In genomic region chr14:50396636-50397460, GRCh38 we compare ENCODE assay signal across 8 cellular contexts. TPM values are rescaled to one million over a fixed set of nuclear protein-coding genes. Genes with fewer than 3 reads are reported as not detected.
A peak's percentile ranks its signal among the peaks of the same experiment; 100 is the strongest.
DNase-seq lines count a peak whose midpoint lies in the region; ATAC-seq and TF ChIP-seq lines count a peak whose summit lies in the region.

Gene CDKL1, minus strand, starts transcription at chr14:50396881. Its CDS starts 1,013 bp downstream, at chr14:50395868.

- TF ChIP-seq CTCF in GM23338 (conservative IDR thresholded peaks at IDR 0.05; ENCODE audit: low read depth in 2 of 2) (no peak), MM.1S (IDR thresholded peaks at IDR 0.05; ENCODE audit: low read length) (no peak), WTC11 (IDR thresholded peaks at IDR 0.05) (no peak), smooth muscle cell (IDR thresholded peaks at IDR 0.05; ENCODE audit: borderline replicate concordance, insufficient read depth, poor library complexity, severe bottlenecking) (no peak)

- peaks cover 13% of the 10 kb centered on the region; the same call in 1 of the 2 replicates for H3F3A ChIP-seq in GM23338 (replicated peaks; ENCODE audit: low read depth)
- no peaks in the 10 kb centered on the region for H3F3A ChIP-seq in MM.1S (ENCODE audit: insufficient read depth, low read length)
- H3F3A ChIP-seq in smooth muscle cell (ENCODE audit: low read depth), result no peaks in the 10 kb centered on the region

- H3K27ac Mint-ChIP-seq in GM23338, result peak within 1 kb of the TSS; percentile 16
- no peak within 1 kb of the TSS for H3K27ac Mint-ChIP-seq in WTC11

- DNase-seq in GM04504 (ENCODE audit: low read depth) (peak; percentile 30), GM23338 (ENCODE audit: low spot score) (peak; percentile 83), MM.1S (no peak), WTC11 (ENCODE audit: low spot score) (peak; percentile 76), cerebellum (ENCODE audit: low spot score) (peak; percentile 45), iris pigment epithelial cell (ENCODE audit: low read depth) (peak; percentile 68), smooth muscle cell (lab: John Stamatoyannopoulos, UW; ENCODE audit: unreplicated experiment) (peak; percentile 30), cortex of kidney (lab: John Stamatoyannopoulos, UW) (no peak)

- H2AFZ ChIP-seq in GM23338 (peak within 1 kb of the TSS; percentile 88), MM.1S (ENCODE audit: low read length) (peak within 1 kb of the TSS; percentile 67), smooth muscle cell (ENCODE audit: low read depth) (peak within 1 kb of the TSS; percentile 79)

- H3K27ac ChIP-seq in GM23338 (ENCODE audit: low read depth) (no peak within 1 kb of the TSS), MM.1S (ENCODE audit: low read length) (no peak within 1 kb of the TSS), smooth muscle cell (ENCODE audit: low read depth) (peak within 1 kb of the TSS; percentile 61)

- peaks cover 36% of the 10 kb centered on the region for H3K27me3 ChIP-seq in GM23338 (ENCODE audit: insufficient read depth)
- H3K27me3 ChIP-seq in MM.1S (replicated peaks; ENCODE audit: insufficient read depth, low read length), result no peaks in the 10 kb centered on the region
- H3K27me3 ChIP-seq in smooth muscle cell (ENCODE audit: low read depth), result no peaks in the 10 kb centered on the region

- H3K27me3 Mint-ChIP-seq in GM23338 (ENCODE audit: insufficient read depth, low read depth, poor library complexity) (peaks cover 21% of the 10 kb centered on the region), WTC11 (ENCODE audit: low read depth) (peaks cover 32% of the 10 kb centered on the region)

- H3K4me1 ChIP-seq in GM23338 (ENCODE audit: insufficient read depth) (peaks cover 18% of the 10 kb centered on the region), MM.1S (ENCODE audit: low read length) (no peaks in the 10 kb centered on the region), smooth muscle cell (ENCODE audit: low read depth) (no peaks in the 10 kb centered on the region)

- H3K4me3 ChIP-seq in GM23338, result peak within 1 kb of the TSS; percentile 57
- peak within 1 kb of the TSS; percentile 65 for H3K4me3 ChIP-seq in MM.1S (ENCODE audit: low read length)
- peak within 1 kb of the TSS; percentile 80 for H3K4me3 ChIP-seq in smooth muscle cell

- H3K36me3 ChIP-seq in GM23338 (ENCODE audit: insufficient read depth), result no peaks in the 10 kb centered on the region
- H3K36me3 ChIP-seq in MM.1S (replicated peaks; ENCODE audit: insufficient read depth, low read length), result no peaks in the 10 kb centered on the region
- no peaks in the 10 kb centered on the region for H3K36me3 ChIP-seq in smooth muscle cell (ENCODE audit: low read depth)

- under 1% methylated on average over 41 of the region's 77 CpGs for WGBS in smooth muscle cell (ENCODE audit: low lambda C conversion rate)

- peak within 1 kb of the TSS; percentile 82 for H3K4me2 ChIP-seq in GM23338
- H3K4me2 ChIP-seq in MM.1S (ENCODE audit: low read depth, low read length), result peak within 1 kb of the TSS; percentile 77; the same call in 1 of the 2 replicates
- H3K4me2 ChIP-seq in smooth muscle cell, result peak within 1 kb of the TSS; percentile 99

- H3K36me3 Mint-ChIP-seq in GM23338 (ENCODE audit: low read depth), result peaks cover 2% of the 10 kb centered on the region; the same call in 1 of the 3 replicates
- H3K36me3 Mint-ChIP-seq in WTC11, result no peaks in the 10 kb centered on the region

- no peaks in the 10 kb centered on the region for H3K9me2 ChIP-seq in GM23338 (ENCODE audit: insufficient read depth)
- H3K9me2 ChIP-seq in MM.1S (replicated peaks; ENCODE audit: insufficient read depth, low read length), result no peaks in the 10 kb centered on the region

- POLR2A ChIA-PET in WTC11 (lab: Charles Lee), result interaction anchor here (0.5 to 0.6 kb wide), 2 partner anchors 12 to 23 kb away, joined by 3 to 10 read pairs; no protein-coding TSS in a partner anchor

- H4K20me1 ChIP-seq in GM23338 (replicated peaks; ENCODE audit: insufficient read depth), result no peaks in the 10 kb centered on the region
- no peaks in the 10 kb centered on the region for H4K20me1 ChIP-seq in MM.1S (ENCODE audit: insufficient read depth, low read length)
- H4K20me1 ChIP-seq in smooth muscle cell (ENCODE audit: low read depth), result no peaks in the 10 kb centered on the region

- CTCF ChIA-PET in WTC11 (lab: Charles Lee), result interaction anchor here (0.6 to 2.0 kb wide), 6 partner anchors 14 to 284 kb away, joined by 3 to 7 read pairs (median 4); partner anchors contain the start of gene MAP4K5

- no peaks in the 10 kb centered on the region for H3K9me3 Mint-ChIP-seq in GM23338
- H3K9me3 Mint-ChIP-seq in WTC11, result no peaks in the 10 kb centered on the region

- ATAC-seq in GM23338 (peak; percentile 81), WTC11 (peak; percentile 76)

- no peak within 1 kb of the TSS for H3K9ac ChIP-seq in MM.1S (ENCODE audit: low read length)
- peak within 1 kb of the TSS; percentile 68 for H3K9ac ChIP-seq in smooth muscle cell (ENCODE audit: low read depth)

- H3K4me1 Mint-ChIP-seq in GM23338, result peaks cover 19% of the 10 kb centered on the region
- peaks cover 26% of the 10 kb centered on the region for H3K4me1 Mint-ChIP-seq in WTC11

- peak within 1 kb of the TSS; percentile 85 for H3K4me3 Mint-ChIP-seq in GM23338
- H3K4me3 Mint-ChIP-seq in WTC11, result peak within 1 kb of the TSS; percentile 81

- H3K79me2 ChIP-seq in GM23338 (replicated peaks; ENCODE audit: insufficient read depth) (no peaks in the 10 kb centered on the region), MM.1S (ENCODE audit: low read length) (no peaks in the 10 kb centered on the region), smooth muscle cell (ENCODE audit: low read depth) (no peaks in the 10 kb centered on the region)

- H3K9me3 ChIP-seq in MM.1S (replicated peaks; ENCODE audit: insufficient read depth, low read length) (no peaks in the 10 kb centered on the region), smooth muscle cell (replicated peaks; ENCODE audit: low read depth) (no peaks in the 10 kb centered on the region)

TF ChIP-seq in GM23338, 12 proteins besides CTCF, POLR2A, EP300 and RAD21:
- peak; percentile 26; the same call in 1 of the 2 replicates for TF ChIP-seq POLR2AphosphoS5 (IDR thresholded peaks at IDR 0.05; ENCODE audit: low read depth)
- no peak for TF ChIP-seq REST (IDR thresholded peaks at IDR 0.05; ENCODE audit: unreplicated experiment)
- no peak for TF ChIP-seq CREB1 (CRISPR knock-in tag; IDR thresholded peaks at IDR 0.05; ENCODE audit: low read depth)
TF ChIP-seq in GM23338: peak in this region for 1.

TF ChIP-seq in WTC11, 78 proteins besides CTCF, POLR2A, EP300 and RAD21 (continues in another document):
- TF ChIP-seq E2F1 (CRISPR knock-in tag; IDR thresholded peaks at IDR 0.05) (0 out of 2 replicates have a peak, but pooled peaks have one; percentile 26), MAX (CRISPR knock-in tag; IDR thresholded peaks at IDR 0.05) (peak; percentile 71), JUN (CRISPR knock-in tag; IDR thresholded peaks at IDR 0.05) (peak; percentile 85; the same call in 1 of the 2 replicates), ZNF512 (CRISPR knock-in tag; IDR thresholded peaks at IDR 0.05; ENCODE audit: borderline replicate concordance) (no peak), TCF7 (CRISPR knock-in tag; IDR thresholded peaks at IDR 0.05; ENCODE audit: low read depth) (0 out of 2 replicates have a peak, but pooled peaks have one; percentile 65), ZNF416 (CRISPR knock-in tag; IDR thresholded peaks at IDR 0.05) (0 out of 2 replicates have a peak, but pooled peaks have one; percentile 40), HMGA2 (CRISPR knock-in tag; IDR thresholded peaks at IDR 0.05) (no peak), ATF6 (CRISPR knock-in tag; IDR thresholded peaks at IDR 0.05) (no peak)

RNA-seq across cellular contexts. Expression of gene CDKL1, which starts in this region (rescaled TPM):
- 0.19 and 0.52 TPM in 2 replicates for total RNA-seq in GM23338 (2014; rRNA removed; shearing (Covaris generic))
- polyA plus RNA-seq in GM23338 (2016; fragmentation: Nextera tagmentation; extraction: Ambion mirVana) (0.52 and 0.56 TPM in 2 replicates), smooth muscle cell (1.6 and 1.7 TPM in 2 replicates)
- total RNA-seq in WTC11 (2021) (2.0 to 3.6 TPM (median 2.0 TPM) in 3 replicates), cerebellum (12.4 TPM), smooth muscle cell (3.0 and 4.9 TPM in 2 replicates)

Comparison
In these comparisons a context has a peak if more than half of its experiments do, and no peak if none do; other contexts are left out.
1. Peak in DNase-seq, ATAC-seq, H3K4me3 ChIP-seq and H3K4me2 ChIP-seq in GM23338; RNA of the gene not detected or under 1 TPM.
2. DNase-seq: peak in GM04504 (single experiment), WTC11 (single experiment), cerebellum (single experiment), iris pigment epithelial cell (single experiment) and smooth muscle cell (single experiment); none in MM.1S (single experiment) and cortex of kidney (single experiment).
3. Peak in every context shown above with its lines, with median percentiles within 50 percentile points of each other: H2AFZ ChIP-seq, H3K4me2 ChIP-seq and H3K4me3 ChIP-seq.